ENCODE assay signal across 9 cellular contexts in genomic region chr4:150867148-150867547, GRCh38.
DNase-seq lines count a peak whose midpoint lies in the region; ATAC-seq and TF ChIP-seq lines count a peak whose summit lies in the region.
"Had no signal": no experiment of that assay in that cellular context is flagged by ENCODE, and none has a peak within 500 bp of the region (broad histone marks: within the 10 kb centered on the region; RNA-seq: fewer than 3 reads in every experiment).

No MANE protein-coding gene starts in this region.

- no peaks in the 10 kb centered on the region for H3F3A ChIP-seq in OCI-LY1 (ENCODE audit: insufficient read depth, low read length)

- H3K4me2 ChIP-seq in OCI-LY1 (ENCODE audit: low read length) = no peak overlapping the region

- H3K9me2 ChIP-seq in OCI-LY1 (ENCODE audit: low read depth, low read length) = no peaks in the 10 kb centered on the region

- ATAC-seq in GM21825 (IDR thresholded peaks at IDR 0.05; ENCODE audit: unreplicated experiment) = peak; percentile 83

- H3K27ac ChIP-seq in OCI-LY1 (ENCODE audit: low read depth, low read length, poor library complexity, severe bottlenecking) = no peak overlapping the region
- no peak overlapping the region for H3K27ac ChIP-seq in tibial artery
- H3K27ac ChIP-seq: skin epidermis had no signal

- TF ChIP-seq CTCF in OCI-LY1 (IDR thresholded peaks at IDR 0.05; ENCODE audit: low read length) (peak; percentile 58), tibial artery (IDR thresholded peaks at IDR 0.05) (peak; percentile 52 to 81)

- H3K4me1 ChIP-seq in OCI-LY1 (ENCODE audit: insufficient read depth, low read length, severe bottlenecking) = no peaks in the 10 kb centered on the region
- H3K4me1 ChIP-seq in tibial artery = no peaks in the 10 kb centered on the region

- H3K9ac ChIP-seq in OCI-LY1 (ENCODE audit: low read length) = no peak overlapping the region

- H3K27me3 ChIP-seq in OCI-LY1 (ENCODE audit: insufficient read depth, low read length) (no peaks in the 10 kb centered on the region), tibial artery (no peaks in the 10 kb centered on the region)

- peak; percentile 4 for DNase-seq in stimulated activated CD8-positive, alpha-beta memory T cell treated with anti-CD3 and anti-CD28 coated beads, Interleukin-12 subunit alpha, Interleukin-12 subunit beta, amount 100 ng/mL, for 1 hour (ENCODE audit: low read depth)
- DNase-seq in stimulated activated CD8-positive, alpha-beta memory T cell treated with anti-CD3 and anti-CD28 coated beads, Interleukin-4, amount 100 ng/mL, for 48 hours = no peak
- DNase-seq in KG1 (lab: John Stamatoyannopoulos, UW) = peak; percentile 29
- DNase-seq in central memory CD4-positive, alpha-beta T cell = peak; percentile 63
- DNase-seq in kidney tubule cell (ENCODE audit: low spot score) = peak; percentile 84
- no peak for DNase-seq in tibial artery

- intact Hi-C loops in tibial artery (cut with DNase I; ENCODE audit: low total_unique reads) = loop anchor here (2.0 to 10.0 kb wide), 3 partner anchors 144 to 882 kb away; no protein-coding TSS in a partner anchor

- H3K79me2 ChIP-seq in OCI-LY1 (ENCODE audit: insufficient read depth, low read length) = no peaks in the 10 kb centered on the region

- no peak overlapping the region for H2AFZ ChIP-seq in OCI-LY1 (ENCODE audit: low read length)

- peaks cover 6% of the 10 kb centered on the region; the same call in 1 of the 2 replicates for H3K36me3 ChIP-seq in OCI-LY1 (ENCODE audit: insufficient read depth, low read length)
- H3K36me3 ChIP-seq in tibial artery = peaks cover 0 to 8% (median 0%) of the 10 kb centered on the region in 3 donors

- H3K4me3 ChIP-seq in OCI-LY1 (ENCODE audit: low read depth, low read length, poor library complexity, severe bottlenecking) (no peak overlapping the region), tibial artery (no peak overlapping the region)
- H3K4me3 ChIP-seq: skin epidermis had no signal

- H3K9me3 ChIP-seq in OCI-LY1 (ENCODE audit: low read length) (no peaks in the 10 kb centered on the region), tibial artery (no peaks in the 10 kb centered on the region)

- no peaks in the 10 kb centered on the region for H4K20me1 ChIP-seq in OCI-LY1 (ENCODE audit: insufficient read depth, low read length)

Comparison
In these comparisons a context has a peak if more than half of its experiments do, and no peak if none do; other contexts are left out.
1. DNase-seq: peak in stimulated activated CD8-positive, alpha-beta memory T cell treated with anti-CD3 and anti-CD28 coated beads, Interleukin-12 subunit alpha, Interleukin-12 subunit beta, amount 100 ng/mL, for 1 hour (single experiment), KG1 (single experiment), central memory CD4-positive, alpha-beta T cell (single experiment) and kidney tubule cell (single experiment); none in stimulated activated CD8-positive, alpha-beta memory T cell treated with anti-CD3 and anti-CD28 coated beads, Interleukin-4, amount 100 ng/mL, for 48 hours (single experiment) and tibial artery (0 of 2).